20 cellular contexts compared by ENCODE assay signal in the genomic region with DNA sequence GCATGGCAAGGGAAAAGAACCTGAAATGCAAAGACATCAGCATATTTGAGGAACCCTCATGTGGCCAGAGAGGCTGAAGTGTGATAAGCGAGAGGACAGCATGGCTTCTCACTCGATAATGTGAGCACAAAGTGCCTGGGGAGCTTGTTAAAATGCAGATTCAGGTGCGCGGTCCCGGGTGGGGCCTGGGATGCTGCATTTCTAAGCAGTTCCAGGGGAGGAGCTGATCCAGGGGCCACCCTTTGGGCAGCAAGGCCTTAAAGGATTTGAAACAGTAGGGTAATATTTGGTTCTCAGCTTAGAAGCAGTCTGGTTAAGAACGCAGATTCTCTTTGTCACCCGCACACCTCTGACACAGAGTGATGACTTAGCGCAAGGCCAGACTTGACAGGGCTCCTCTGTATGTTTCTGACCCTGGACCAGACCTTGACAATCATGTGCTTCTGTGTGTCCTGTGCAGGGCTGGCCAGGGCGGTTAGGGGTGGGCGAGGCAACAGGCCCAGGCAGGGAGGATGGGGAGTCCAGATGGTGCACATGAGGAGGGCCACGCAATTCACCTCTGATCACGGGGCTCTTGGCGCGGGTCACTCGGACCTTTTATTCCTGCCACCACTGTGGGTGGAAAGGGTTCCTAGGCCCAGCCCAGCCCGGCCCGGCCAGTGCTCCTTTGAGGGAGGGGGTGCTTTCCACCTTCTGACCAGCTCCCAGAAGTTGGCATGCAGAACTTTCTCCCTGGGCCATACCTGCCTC.
"Had no signal": no experiment of that assay in that cellular context is flagged by ENCODE, and none has a peak within 500 bp of the region (broad histone marks: within the 10 kb centered on the region; RNA-seq: fewer than 3 reads in every experiment).

No MANE protein-coding gene starts in this region.

- H3K27ac ChIP-seq: left ventricle myocardium inferior, prostate gland, right atrium auricular region, upper lobe of right lung had no signal

- H3K36me3 ChIP-seq: left ventricle myocardium inferior, prostate gland, right atrium auricular region, upper lobe of right lung had no signal

- H3K9me3 ChIP-seq: left ventricle myocardium inferior, prostate gland, right atrium auricular region, upper lobe of right lung had no signal

- H3K27me3 ChIP-seq: upper lobe of right lung had no signal

- H3K4me1 ChIP-seq: left ventricle myocardium inferior, prostate gland had no signal

- ATAC-seq: activated CD4-positive, CD25-positive, alpha-beta regulatory T cell treated with anti-CD3 and anti-CD28 coated beads, Interleukin-2, amount 50 U/mL, for 24 hours; activated CD8-positive, alpha-beta memory T cell treated with anti-CD3 and anti-CD28 coated beads, Interleukin-2, amount 10 ng/mL, durations not matched to agents 7 days and 5 days; activated CD8-positive, alpha-beta T cell treated with anti-CD3 and anti-CD28 coated beads for 36 hours; esophagus mucosa; naive thymus-derived CD8-positive, alpha-beta T cell; stimulated activated naive CD8-positive, alpha-beta T cell treated with anti-CD3 and anti-CD28 coated beads, Interleukin-15, Interleukin-2, amounts not matched to agents 100 U/mL and 50 U/mL, for 24 hours; upper lobe of right lung had no signal

- FAIRE-seq: colon, frontal cortex had no signal

- H3K4me3 ChIP-seq: left ventricle myocardium inferior, prostate gland, right atrium auricular region, upper lobe of right lung had no signal

- DNase-seq: activated CD4-positive, alpha-beta T cell treated with anti-CD3 and anti-CD28 coated beads, Interleukin-2, amount 10 ng/mL, durations not matched to agents 7 days and 5 days; activated CD8-positive, alpha-beta memory T cell treated with anti-CD3 and anti-CD28 coated beads, Interleukin-2, amount 10 ng/mL, durations not matched to agents 7 days and 5 days; activated CD8-positive, alpha-beta T cell treated with anti-CD3 and anti-CD28 coated beads for 36 hours; activated effector memory CD4-positive, alpha-beta T cell treated with anti-CD3 and anti-CD28 coated beads, Interleukin-2, amount 50 U/mL, for 16 hours; activated naive CD4-positive, alpha-beta T cell treated with anti-CD3 and anti-CD28 coated beads, Interleukin-2, amount 10 ng/mL, durations not matched to agents 7 days and 5 days; activated T-cell treated with anti-CD3 and anti-CD28 coated beads for 4 hours; amygdala; effector memory CD4-positive, alpha-beta T cell; hippocampal formation; left ventricle myocardium inferior; naive thymus-derived CD8-positive, alpha-beta T cell; stimulated activated CD4-positive, alpha-beta T cell treated with anti-CD3 and anti-CD28 coated beads, Interleukin-4, amount 100 ng/mL, for 4 hours; stimulated activated naive CD8-positive, alpha-beta T cell treated with anti-CD3 and anti-CD28 coated beads, Interleukin-15, Interleukin-2, amounts not matched to agents 100 U/mL and 50 U/mL, for 24 hours; upper lobe of right lung had no signal
